ENCODE assay signal across 1 cellular context in the genomic region with DNA sequence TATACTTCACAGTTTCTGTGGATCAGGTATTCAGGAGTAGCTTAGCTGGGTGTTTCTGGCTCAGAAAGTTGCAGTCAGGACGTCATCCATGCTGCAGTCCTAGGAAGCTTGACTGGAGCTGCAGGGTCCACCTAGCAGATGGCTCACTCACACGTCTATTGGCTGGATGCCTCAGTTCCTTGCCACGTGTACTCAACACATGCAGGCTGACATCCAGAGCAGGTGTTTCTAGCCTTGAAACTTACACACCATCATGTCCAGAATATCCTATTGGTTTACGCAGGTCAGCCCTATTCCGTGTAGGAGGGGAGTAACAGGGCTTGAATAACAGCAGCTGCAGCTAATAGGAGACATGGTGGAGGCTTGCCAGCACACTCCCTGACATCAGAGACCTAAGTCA.
TF ChIP-seq lines count a peak whose summit lies in the region.

No MANE protein-coding gene starts in this region.

TF ChIP-seq in IMR-90, 13 proteins besides CTCF, POLR2A, EP300 and RAD21 (continued from another document):
- TF ChIP-seq, protein P1, sequence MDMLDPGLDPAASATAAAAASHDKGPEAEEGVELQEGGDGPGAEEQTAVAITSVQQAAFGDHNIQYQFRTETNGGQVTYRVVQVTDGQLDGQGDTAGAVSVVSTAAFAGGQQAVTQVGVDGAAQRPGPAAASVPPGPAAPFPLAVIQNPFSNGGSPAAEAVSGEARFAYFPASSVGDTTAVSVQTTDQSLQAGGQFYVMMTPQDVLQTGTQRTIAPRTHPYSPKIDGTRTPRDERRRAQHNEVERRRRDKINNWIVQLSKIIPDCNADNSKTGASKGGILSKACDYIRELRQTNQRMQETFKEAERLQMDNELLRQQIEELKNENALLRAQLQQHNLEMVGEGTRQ (IDR thresholded peaks at IDR 0.05; ENCODE audit: low read depth, low read length), result no peak
- TF ChIP-seq CEBPB (IDR thresholded peaks at IDR 0.05; ENCODE audit: low read depth, low read length) (no peak), MAZ (IDR thresholded peaks at IDR 0.05; ENCODE audit: borderline replicate concordance, low read depth, low read length) (no peak), RFX5 (IDR thresholded peaks at IDR 0.05; ENCODE audit: low read depth, low read length) (no peak), FOS (IDR thresholded peaks at IDR 0.05; ENCODE audit: low read depth, low read length) (no peak), SMC3 (IDR thresholded peaks at IDR 0.05; ENCODE audit: low read depth, low read length) (no peak), RCOR1 (IDR thresholded peaks at IDR 0.05; ENCODE audit: insufficient replicate concordance, low read length) (no peak)
TF ChIP-seq in IMR-90: peak in this region for 0.
